ENCODE assay signal across 1 cellular context in genomic region chr17:73278049-73278464, GRCh38.
TF ChIP-seq lines count a peak whose summit lies in the region.

No MANE protein-coding gene starts in this region.

TF ChIP-seq in HepG2, 621 proteins besides CTCF, POLR2A, EP300 and RAD21 (continued from another document and continues in another):
- TF ChIP-seq, protein P1, sequence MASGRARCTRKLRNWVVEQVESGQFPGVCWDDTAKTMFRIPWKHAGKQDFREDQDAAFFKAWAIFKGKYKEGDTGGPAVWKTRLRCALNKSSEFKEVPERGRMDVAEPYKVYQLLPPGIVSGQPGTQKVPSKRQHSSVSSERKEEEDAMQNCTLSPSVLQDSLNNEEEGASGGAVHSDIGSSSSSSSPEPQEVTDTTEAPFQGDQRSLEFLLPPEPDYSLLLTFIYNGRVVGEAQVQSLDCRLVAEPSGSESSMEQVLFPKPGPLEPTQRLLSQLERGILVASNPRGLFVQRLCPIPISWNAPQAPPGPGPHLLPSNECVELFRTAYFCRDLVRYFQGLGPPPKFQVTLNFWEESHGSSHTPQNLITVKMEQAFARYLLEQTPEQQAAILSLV (CRISPR knock-in tag; IDR thresholded peaks at IDR 0.05; ENCODE audit: borderline replicate concordance): no peak
- peak; percentile 41; the same call in 1 of the 2 replicates for TF ChIP-seq HMG20A (CRISPR knock-in tag; IDR thresholded peaks at IDR 0.05; ENCODE audit: borderline replicate concordance)
- no peak for TF ChIP-seq ZNF17 (CRISPR knock-in tag; IDR thresholded peaks at IDR 0.05)
- TF ChIP-seq TFDP1 (CRISPR knock-in tag; IDR thresholded peaks at IDR 0.05; ENCODE audit: borderline replicate concordance): peak; percentile 19; the same call in 1 of the 2 replicates
- TF ChIP-seq ZNF124 (CRISPR knock-in tag; IDR thresholded peaks at IDR 0.05): no peak
- no peak for TF ChIP-seq ZNF562 (CRISPR knock-in tag; IDR thresholded peaks at IDR 0.05; ENCODE audit: borderline replicate concordance)
- TF ChIP-seq ZNF30 (CRISPR knock-in tag; IDR thresholded peaks at IDR 0.05): no peak
- no peak for TF ChIP-seq TRAFD1 (CRISPR knock-in tag; IDR thresholded peaks at IDR 0.05; ENCODE audit: borderline replicate concordance)
- TF ChIP-seq, protein P2, sequence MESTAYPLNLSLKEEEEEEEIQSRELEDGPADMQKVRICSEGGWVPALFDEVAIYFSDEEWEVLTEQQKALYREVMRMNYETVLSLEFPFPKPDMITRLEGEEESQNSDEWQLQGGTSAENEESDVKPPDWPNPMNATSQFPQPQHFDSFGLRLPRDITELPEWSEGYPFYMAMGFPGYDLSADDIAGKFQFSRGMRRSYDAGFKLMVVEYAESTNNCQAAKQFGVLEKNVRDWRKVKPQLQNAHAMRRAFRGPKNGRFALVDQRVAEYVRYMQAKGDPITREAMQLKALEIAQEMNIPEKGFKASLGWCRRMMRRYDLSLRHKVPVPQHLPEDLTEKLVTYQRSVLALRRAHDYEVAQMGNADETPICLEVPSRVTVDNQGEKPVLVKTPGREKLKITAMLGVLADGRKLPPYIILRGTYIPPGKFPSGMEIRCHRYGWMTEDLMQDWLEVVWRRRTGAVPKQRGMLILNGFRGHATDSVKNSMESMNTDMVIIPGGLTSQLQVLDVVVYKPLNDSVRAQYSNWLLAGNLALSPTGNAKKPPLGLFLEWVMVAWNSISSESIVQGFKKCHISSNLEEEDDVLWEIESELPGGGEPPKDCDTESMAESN (CRISPR knock-in tag; conservative IDR thresholded peaks at IDR 0.05): 0 out of 2 replicates have a peak, but pooled peaks have one; percentile 8
- TF ChIP-seq PAXIP1 (CRISPR knock-in tag; conservative IDR thresholded peaks at IDR 0.05): peak; percentile 92
- TF ChIP-seq MIXL1 (CRISPR knock-in tag; IDR thresholded peaks at IDR 0.05): 0 out of 2 replicates have a peak, but pooled peaks have one; percentile 10
- no peak for TF ChIP-seq CBX5 (CRISPR knock-in tag; IDR thresholded peaks at IDR 0.05; ENCODE audit: borderline replicate concordance)
- TF ChIP-seq YY1 (IDR thresholded peaks at IDR 0.05; ENCODE audit: insufficient read depth, insufficient replicate concordance, low read depth, low read length): peak; percentile 27
- no peak for TF ChIP-seq KMT2B (CRISPR knock-in tag; IDR thresholded peaks at IDR 0.05)
- peak; percentile 99 for TF ChIP-seq ZMYM3 (CRISPR knock-in tag; IDR thresholded peaks at IDR 0.05)
- 0 out of 2 replicates have a peak, but pooled peaks have one; percentile 42 for TF ChIP-seq ZNF670 (CRISPR knock-in tag; IDR thresholded peaks at IDR 0.05; ENCODE audit: borderline replicate concordance)
- TF ChIP-seq ZNF563 (CRISPR knock-in tag; IDR thresholded peaks at IDR 0.05): no peak
- no peak for TF ChIP-seq RBFOX2 (IDR thresholded peaks at IDR 0.05; ENCODE audit: low read depth, low read length)
- peak; percentile 54; the same call in 1 of the 2 replicates for TF ChIP-seq CREM (IDR thresholded peaks at IDR 0.05)
- TF ChIP-seq CREM (CRISPR knock-in tag; IDR thresholded peaks at IDR 0.05): no peak
- peak; percentile 65; the same call in 1 of the 2 replicates for TF ChIP-seq BRCA1 (CRISPR knock-in tag; IDR thresholded peaks at IDR 0.05)
- no peak for TF ChIP-seq NFATC3 (CRISPR knock-in tag; IDR thresholded peaks at IDR 0.05)
- no peak for TF ChIP-seq ZNF839 (CRISPR knock-in tag; IDR thresholded peaks at IDR 0.05; ENCODE audit: borderline replicate concordance)
- TF ChIP-seq ZBTB33 (CRISPR knock-in tag; IDR thresholded peaks at IDR 0.05): no peak
- no peak for TF ChIP-seq DZIP1 (CRISPR knock-in tag; IDR thresholded peaks at IDR 0.05)
- peak; percentile 55; the same call in 1 of the 2 replicates for TF ChIP-seq ARID3A (IDR thresholded peaks at IDR 0.05; ENCODE audit: low read depth, low read length)
- TF ChIP-seq ZNF569 (CRISPR knock-in tag; IDR thresholded peaks at IDR 0.05; ENCODE audit: borderline replicate concordance): no peak
- TF ChIP-seq IRX3 (CRISPR knock-in tag; IDR thresholded peaks at IDR 0.05; ENCODE audit: borderline replicate concordance, low read depth): no peak
- TF ChIP-seq HNRNPH1 (optimal IDR thresholded peaks at IDR 0.05; ENCODE audit: low read depth, low read length): no peak
- TF ChIP-seq U2AF1 (optimal IDR thresholded peaks at IDR 0.05; ENCODE audit: low read depth, low read length): no peak
- no peak for TF ChIP-seq HMGA1 (CRISPR knock-in tag; conservative IDR thresholded peaks at IDR 0.05)
- no peak for TF ChIP-seq NFE2L2 (IDR thresholded peaks at IDR 0.05; ENCODE audit: low read length)
- no peak for TF ChIP-seq ATF7 (IDR thresholded peaks at IDR 0.05)
- no peak for TF ChIP-seq ATF7 (CRISPR knock-in tag; IDR thresholded peaks at IDR 0.05)
- no peak for TF ChIP-seq FLYWCH1 (CRISPR knock-in tag; IDR thresholded peaks at IDR 0.05)
- no peak for TF ChIP-seq GATA4 (IDR thresholded peaks at IDR 0.05; ENCODE audit: borderline replicate concordance, low read depth)
- no peak for TF ChIP-seq NCOA5 (CRISPR knock-in tag; IDR thresholded peaks at IDR 0.05)
- TF ChIP-seq THAP9 (CRISPR knock-in tag; IDR thresholded peaks at IDR 0.05; ENCODE audit: borderline replicate concordance): no peak
- no peak for TF ChIP-seq GATAD1 (CRISPR knock-in tag; IDR thresholded peaks at IDR 0.05)
- no peak for TF ChIP-seq ARHGAP35 (CRISPR knock-in tag; IDR thresholded peaks at IDR 0.05; ENCODE audit: borderline replicate concordance)
- no peak for TF ChIP-seq THRA (CRISPR knock-in tag; IDR thresholded peaks at IDR 0.05; ENCODE audit: borderline replicate concordance)
- TF ChIP-seq ATF7-NPFF (CRISPR knock-in tag; IDR thresholded peaks at IDR 0.05; ENCODE audit: low read depth): no peak; the same call in 1 of the 2 replicates
- no peak for TF ChIP-seq ZC3H13 (CRISPR knock-in tag; IDR thresholded peaks at IDR 0.05)
- TF ChIP-seq HDAC1 (CRISPR knock-in tag; IDR thresholded peaks at IDR 0.05): peak; percentile 73
